ENCODE assay signal across 35 cellular contexts in the genomic region with DNA sequence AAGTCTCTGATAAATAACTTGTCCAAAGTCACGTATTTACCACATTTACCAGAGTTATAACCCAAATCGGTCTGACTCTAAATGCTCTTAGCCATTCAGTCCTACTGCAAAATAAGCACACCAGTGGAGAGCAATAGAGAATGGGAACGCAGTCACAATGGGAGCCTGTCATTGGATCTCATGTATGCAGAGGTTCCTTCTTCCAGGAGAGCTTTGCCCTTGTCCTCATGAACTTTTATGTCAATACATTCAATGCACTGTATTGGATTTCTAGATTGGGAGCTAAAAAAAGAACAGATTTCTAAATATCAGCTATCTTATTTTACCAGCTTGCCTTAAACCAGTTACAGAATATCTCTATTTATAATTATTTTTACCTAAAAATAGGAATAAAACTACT.
"Had no signal": no experiment of that assay in that cellular context is flagged by ENCODE, and none has a peak within 500 bp of the region (broad histone marks: within the 10 kb centered on the region; RNA-seq: fewer than 3 reads in every experiment).

No MANE protein-coding gene starts in this region.

- H3K9me3 ChIP-seq: MG63 had no signal

- H3K4me3 ChIP-seq: MG63 had no signal

- H3K36me3 ChIP-seq: MG63 had no signal

- H3K27me3 ChIP-seq: MG63 had no signal

- DNase-seq: Karpas-422, Kasumi-1, MG63, MM.1S, MV-4-11, NCI-H1048, NCI-H1092, NCI-H1092 treated with DMSO at 0.1 percent for 48 hours, NCI-H1105, NCI-H1105 treated with DMSO at 0.1 percent for 48 hours, NCI-H1417, NCI-H1417 treated with DMSO at 0.1 percent for 48 hours, NCI-H1436, NCI-H1436 treated with DMSO at 0.1 percent for 48 hours, NCI-H146, NCI-H1694, NCI-H1694 treated with DMSO at 0.1 percent for 48 hours, NCI-H187, NCI-H187 treated with DMSO at 0.1 percent for 48 hours, NCI-H1930, NCI-H2029, NCI-H2029 treated with DMSO at 0.1 percent for 48 hours, NCI-H2081, NCI-H2081 treated with DMSO at 0.1 percent for 48 hours, NCI-H2107, NCI-H2171, NCI-H2171 treated with DMSO at 0.1 percent for 48 hours, NCI-H2227 treated with DMSO at 0.1 percent for 48 hours, NCI-H226, NCI-H345, NCI-H446, NCI-H446 treated with DMSO at 0.1 percent for 48 hours, NCI-H510A, NCI-H510A treated with DMSO at 0.1 percent for 48 hours, NCI-H524 had no signal
